34 cellular contexts compared by ENCODE assay signal in the genomic region with DNA sequence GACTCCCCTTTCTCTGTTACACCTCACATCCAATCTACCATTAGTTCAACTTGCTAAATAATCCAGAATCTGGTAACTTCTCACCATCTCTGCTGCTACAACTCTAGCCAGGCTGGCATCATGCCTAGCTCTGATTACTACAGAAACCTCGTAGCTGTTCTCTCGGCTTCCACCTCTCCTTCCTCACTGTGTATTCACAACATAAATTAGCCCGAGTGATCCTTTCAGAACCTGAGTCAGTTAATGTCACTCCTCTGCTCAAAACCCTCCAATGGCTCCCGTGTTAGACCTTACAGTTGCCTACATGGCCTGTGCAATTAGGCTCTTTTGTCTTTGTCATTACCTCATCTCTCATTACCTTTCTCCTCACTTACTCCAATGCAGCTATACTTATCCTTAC.
DNase-seq lines count a peak whose midpoint lies in the region; ATAC-seq, FAIRE-seq and TF ChIP-seq lines count a peak whose summit lies in the region.
"Had no signal": no experiment of that assay in that cellular context is flagged by ENCODE, and none has a peak within 500 bp of the region (broad histone marks: within the 10 kb centered on the region; RNA-seq: fewer than 3 reads in every experiment).

No MANE protein-coding gene starts in this region.

- H3K36me3 ChIP-seq in mammary epithelial cell (ENCODE audit: insufficient read depth, low read length) (no peaks in the 10 kb centered on the region), astrocyte (ENCODE audit: insufficient read depth, low read length) (no peaks in the 10 kb centered on the region), left ventricle myocardium inferior (no peaks in the 10 kb centered on the region), aorta (ENCODE audit: control insufficient read depth in 1 of 2, insufficient read depth in 2 of 2, low read length in 1 of 2) (no peaks in the 10 kb centered on the region)
- H3K36me3 ChIP-seq: esophagus squamous epithelium, gastrocnemius medialis, neutrophil, thyroid gland had no signal

- no peak overlapping the region for H3K27ac ChIP-seq in mammary epithelial cell (ENCODE audit: insufficient read depth, low read depth, low read length)
- H3K27ac ChIP-seq in astrocyte (ENCODE audit: low read depth, low read length): no peak overlapping the region
- H3K27ac ChIP-seq in left ventricle myocardium inferior (replicated peaks): peak overlapping the region; percentile 33
- peak overlapping the region; percentile 7 to 32 for H3K27ac ChIP-seq in aorta (ENCODE audit: low read depth in 1 of 2, low read length in 2 of 2)
- H3K27ac ChIP-seq: esophagus squamous epithelium, gastrocnemius medialis, neutrophil, RWPE1, thyroid gland had no signal

- H3K9ac ChIP-seq in mammary epithelial cell (ENCODE audit: insufficient read depth, low read length): no peak overlapping the region
- H3K9ac ChIP-seq in astrocyte (ENCODE audit: low read length): no peak overlapping the region

- CTCF ChIA-PET in MCF 10A (lab: Yijun Ruan, JAX): interaction anchor here (0.6 to 0.9 kb wide), 3 partner anchors 45 to 937 kb away, joined by 3 read pairs; no protein-coding TSS in a partner anchor
- CTCF ChIA-PET in mammary epithelial cell (lab: Charles Lee; ENCODE audit: low non-redundant PET): no interaction called here

- no peaks in the 10 kb centered on the region for H3K9me3 ChIP-seq in mammary epithelial cell (replicated peaks; ENCODE audit: insufficient read depth, low read length)
- H3K9me3 ChIP-seq in astrocyte (ENCODE audit: insufficient read depth, low read depth, low read length): no peaks in the 10 kb centered on the region
- H3K9me3 ChIP-seq in left ventricle myocardium inferior (replicated peaks): no peaks in the 10 kb centered on the region
- no peaks in the 10 kb centered on the region for H3K9me3 ChIP-seq in aorta (ENCODE audit: control insufficient read depth, low read length)
- H3K9me3 ChIP-seq: esophagus squamous epithelium, gastrocnemius medialis, neutrophil, thyroid gland had no signal

- ATAC-seq in aorta (ENCODE audit: low FRiP score) (peak; percentile 52), HG02678 (IDR thresholded peaks at IDR 0.05; ENCODE audit: unreplicated experiment) (no peak)
- ATAC-seq: activated naive CD8-positive, alpha-beta T cell treated with anti-CD3 and anti-CD28 coated beads, Interleukin-2, amount 50 U/mL, for 24 hours; CD8-positive, alpha-beta T cell; gastrocnemius medialis; HepG2; left lobe of liver; SK-N-SH treated with all-trans-retinoic acid at 6 μM for 48 hours had no signal

- POLR2A ChIA-PET in MCF 10A (lab: Yijun Ruan, JAX): no interaction called here

- H3K4me3 ChIP-seq in mammary epithelial cell (replicated peaks in 1 of 3; ENCODE audit: insufficient read depth in 1 of 3, low read depth in 2 of 3, low read length in 3 of 3): no peak overlapping the region
- no peak overlapping the region for H3K4me3 ChIP-seq in astrocyte (ENCODE audit: insufficient read depth, low read depth, low read length)
- H3K4me3 ChIP-seq in left ventricle myocardium inferior: no peak overlapping the region
- no peak overlapping the region for H3K4me3 ChIP-seq in aorta (ENCODE audit: low read length in 2 of 2)
- H3K4me3 ChIP-seq: esophagus squamous epithelium, gastrocnemius medialis, thyroid gland had no signal

- BruUV-seq in MCF 10A (replicated peaks; lab: Mats Ljungman, UMichigan): no TSS peak
- no TSS peak for BruUV-seq in mammary epithelial cell (replicated peaks; lab: Mats Ljungman, UMichigan)

- H4K20me1 ChIP-seq in mammary epithelial cell (ENCODE audit: insufficient read depth, low read length): no peaks in the 10 kb centered on the region
- H4K20me1 ChIP-seq in astrocyte (ENCODE audit: insufficient read depth, low read length): no peaks in the 10 kb centered on the region

- WGBS in mammary epithelial cell (ENCODE audit: low coverage, missing lambda C conversion rate): 53% methylated on average over 3 of the region's 4 CpGs
- WGBS in aorta, 2 donors: 19 to 23% methylated on average over 4 of the region's 4 CpGs

- H3K36me3 Mint-ChIP-seq in MCF 10A (ENCODE audit: insufficient read depth, unreplicated experiment) (no peaks in the 10 kb centered on the region), astrocyte (ENCODE audit: low read depth, unreplicated experiment) (no peaks in the 10 kb centered on the region)
- H3K36me3 Mint-ChIP-seq: CD8-positive, alpha-beta T cell; immature natural killer cell had no signal

- H3K4me3 Mint-ChIP-seq in MCF 10A (ENCODE audit: unreplicated experiment) (no peak overlapping the region), astrocyte (ENCODE audit: unreplicated experiment) (no peak overlapping the region)
- H3K4me3 Mint-ChIP-seq: activated naive CD8-positive, alpha-beta T cell treated with anti-CD3 and anti-CD28 coated beads, Interleukin-2, amount 50 U/mL, for 24 hours; B cell; CD8-positive, alpha-beta T cell; dendritic cell treated with granulocyte-macrophage colony-stimulating factor and Interleukin-4, amounts not matched to agents 40 ng/mL and 50 ng/mL, for 4 days; immature natural killer cell; stimulated activated naive CD8-positive, alpha-beta T cell treated with anti-CD3 and anti-CD28 coated beads, Interleukin-15, amount 100 ng/mL, for 72 hours had no signal

- H3K27ac Mint-ChIP-seq in MCF 10A (ENCODE audit: low read depth, unreplicated experiment) (no peak overlapping the region), astrocyte (ENCODE audit: unreplicated experiment) (no peak overlapping the region)
- H3K27ac Mint-ChIP-seq: activated naive CD8-positive, alpha-beta T cell treated with anti-CD3 and anti-CD28 coated beads, Interleukin-2, amount 50 U/mL, for 24 hours; B cell; CD8-positive, alpha-beta T cell; dendritic cell treated with granulocyte-macrophage colony-stimulating factor and Interleukin-4, amounts not matched to agents 40 ng/mL and 50 ng/mL, for 4 days; immature natural killer cell; stimulated activated naive CD8-positive, alpha-beta T cell treated with anti-CD3 and anti-CD28 coated beads, Interleukin-15, amount 100 ng/mL, for 72 hours had no signal

- FAIRE-seq in astrocyte (lab: Jason Lieb, UNC): peak; percentile 17
- FAIRE-seq: A204.1, bronchial epithelial cell, GM12892, HepG2, small intestine had no signal

- H3K4me1 Mint-ChIP-seq in MCF 10A (ENCODE audit: insufficient read depth, unreplicated experiment): no peaks in the 10 kb centered on the region
- H3K4me1 Mint-ChIP-seq in astrocyte (ENCODE audit: low read depth, unreplicated experiment): no peaks in the 10 kb centered on the region
- H3K4me1 Mint-ChIP-seq: B cell had no signal

- H3K4me1 ChIP-seq in mammary epithelial cell (ENCODE audit: insufficient read depth, low read length) (no peaks in the 10 kb centered on the region), astrocyte (ENCODE audit: insufficient read depth, low read length) (peaks cover 3% of the 10 kb centered on the region), left ventricle myocardium inferior (peaks cover 85% of the 10 kb centered on the region), aorta (ENCODE audit: control insufficient read depth in 1 of 2, insufficient read depth in 2 of 2, low read length in 2 of 2) (peaks cover 2 to 3% of the 10 kb centered on the region in 2 donors)
- H3K4me1 ChIP-seq: esophagus squamous epithelium, gastrocnemius medialis, thyroid gland had no signal

- H2AFZ ChIP-seq in mammary epithelial cell (ENCODE audit: low read depth, low read length): no peak overlapping the region
- peak overlapping the region; percentile 22 for H2AFZ ChIP-seq in astrocyte (ENCODE audit: low read depth, low read length)

- dilution Hi-C loops in mammary epithelial cell (cut with HindIII; ENCODE audit: low sequenced_read_pairs): no loop called here

- H3K4me2 ChIP-seq in mammary epithelial cell (ENCODE audit: insufficient read depth, low read depth, low read length) (no peak overlapping the region), astrocyte (ENCODE audit: low read length) (no peak overlapping the region)

- in situ Hi-C loops in mammary epithelial cell (cut with MboI; ENCODE audit: low sequenced_read_pairs in 2 of 2): no loop called here

- intact Hi-C loops in MCF 10A (cut with micrococcal nuclease) (no loop called here), mammary epithelial cell (cut with micrococcal nuclease) (no loop called here), left ventricle myocardium inferior (cut with micrococcal nuclease) (no loop called here), aorta (cut with DNase I) (no loop called here)

- H3K79me2 ChIP-seq in mammary epithelial cell (ENCODE audit: insufficient read depth, low read length): no peaks in the 10 kb centered on the region
- H3K79me2 ChIP-seq in astrocyte (ENCODE audit: insufficient read depth, low read length): no peaks in the 10 kb centered on the region

- H3K27me3 ChIP-seq in mammary epithelial cell (ENCODE audit: insufficient read depth, low read length) (no peaks in the 10 kb centered on the region), astrocyte (ENCODE audit: insufficient read depth, low read length) (no peaks in the 10 kb centered on the region), left ventricle myocardium inferior (ENCODE audit: low read depth) (no peaks in the 10 kb centered on the region), aorta (ENCODE audit: control insufficient read depth in 1 of 2, insufficient read depth in 2 of 2, low read length in 1 of 2) (no peaks in the 10 kb centered on the region)
- H3K27me3 ChIP-seq: esophagus squamous epithelium, gastrocnemius medialis, neutrophil, thyroid gland had no signal

- no peak for TF ChIP-seq CTCF in MCF 10A (IDR thresholded peaks at IDR 0.05; ENCODE audit: unreplicated experiment)
- no peak for TF ChIP-seq CTCF in mammary epithelial cell (conservative IDR thresholded peaks at IDR 0.05 in 1 of 2, IDR thresholded peaks at IDR 0.05 in 1 of 2; ENCODE audit: extremely low read depth in 1 of 2, insufficient read depth in 1 of 2, low read depth in 1 of 2, low read length in 2 of 2)
- TF ChIP-seq CTCF in astrocyte (IDR thresholded peaks at IDR 0.05; ENCODE audit: insufficient read depth, low read depth, low read length): no peak
- TF ChIP-seq CTCF in left ventricle myocardium inferior (IDR thresholded peaks at IDR 0.05; ENCODE audit: borderline replicate concordance): no peak

- DNase-seq in MCF 10A (ENCODE audit: unreplicated experiment): peak; percentile 39
- no peak for DNase-seq in mammary epithelial cell
- DNase-seq in astrocyte (ENCODE audit: low read depth): no peak
- no peak for DNase-seq in left ventricle myocardium inferior
- DNase-seq in aorta: no peak
- no peak for DNase-seq in COLO668 (lab: John Stamatoyannopoulos, UW; ENCODE audit: unreplicated experiment)
- DNase-seq in activated CD8-positive, alpha-beta memory T cell treated with anti-CD3 and anti-CD28 coated beads, Interleukin-2, amount 50 U/mL, for 4 hours: no peak
- DNase-seq: activated naive CD8-positive, alpha-beta T cell treated with anti-CD3 and anti-CD28 coated beads, Interleukin-2, amount 50 U/mL, for 24 hours; activated T-cell treated with anti-CD3 and anti-CD28 coated beads, Interleukin-2, amount 50 U/mL, for 1 hour; CD8-positive, alpha-beta T cell; DMS 273 treated with DMSO at 0.1 percent for 48 hours; esophagus squamous epithelium; gastrocnemius medialis; hypothalamus; immature natural killer cell; NCI-H1092; NCI-H1930; NCI-H226; small intestine; stimulated activated CD8-positive, alpha-beta memory T cell treated with anti-CD3 and anti-CD28 coated beads, Interleukin-4, amount 100 ng/mL, for 48 hours; stimulated activated naive CD8-positive, alpha-beta T cell treated with anti-CD3 and anti-CD28 coated beads, Interleukin-15, amount 100 ng/mL, for 72 hours; T-helper 2 cell; thyroid gland had no signal

- H3K27me3 Mint-ChIP-seq in MCF 10A (ENCODE audit: insufficient read depth, unreplicated experiment): peaks cover 49% of the 10 kb centered on the region
- no peaks in the 10 kb centered on the region for H3K27me3 Mint-ChIP-seq in astrocyte (ENCODE audit: low read depth, unreplicated experiment)
- H3K27me3 Mint-ChIP-seq: activated naive CD8-positive, alpha-beta T cell treated with anti-CD3 and anti-CD28 coated beads, Interleukin-2, amount 50 U/mL, for 24 hours; B cell; dendritic cell treated with granulocyte-macrophage colony-stimulating factor and Interleukin-4, amounts not matched to agents 40 ng/mL and 50 ng/mL, for 4 days; stimulated activated naive CD8-positive, alpha-beta T cell treated with anti-CD3 and anti-CD28 coated beads, Interleukin-15, amount 100 ng/mL, for 72 hours had no signal

- H3K9me3 Mint-ChIP-seq in MCF 10A (ENCODE audit: unreplicated experiment): no peaks in the 10 kb centered on the region
- no peaks in the 10 kb centered on the region for H3K9me3 Mint-ChIP-seq in astrocyte (ENCODE audit: unreplicated experiment)
- H3K9me3 Mint-ChIP-seq: activated naive CD8-positive, alpha-beta T cell treated with anti-CD3 and anti-CD28 coated beads, Interleukin-2, amount 50 U/mL, for 24 hours; CD8-positive, alpha-beta T cell; dendritic cell treated with granulocyte-macrophage colony-stimulating factor and Interleukin-4, amounts not matched to agents 40 ng/mL and 50 ng/mL, for 4 days; stimulated activated naive CD8-positive, alpha-beta T cell treated with anti-CD3 and anti-CD28 coated beads, Interleukin-15, amount 100 ng/mL, for 72 hours had no signal

Comparison
In these comparisons a context has a peak if more than half of its experiments do, and no peak if none do; other contexts are left out.
1. H3K27ac ChIP-seq: peak in left ventricle myocardium inferior (single experiment) and aorta (2 of 2); none in mammary epithelial cell (single experiment) and astrocyte (single experiment).